Comparison of ENCODE assay signal across 18 cellular contexts in genomic region chr1:89732643-89733222, GRCh38.
A peak's percentile ranks its signal among the peaks of the same experiment; 100 is the strongest.
DNase-seq lines count a peak whose midpoint lies in the region; ATAC-seq lines count a peak whose summit lies in the region.
"Had no signal": no experiment of that assay in that cellular context is flagged by ENCODE, and none has a peak within 500 bp of the region (broad histone marks: within the 10 kb centered on the region; RNA-seq: fewer than 3 reads in every experiment).

No MANE protein-coding gene starts in this region.

- no peaks in the 10 kb centered on the region for H3K9me3 Mint-ChIP-seq in activated T-cell treated with anti-CD3 and anti-CD28 coated beads, Interleukin-2, amount 50 U/mL, for 72 hours
- H3K9me3 Mint-ChIP-seq in activated T-helper 17 cell treated with anti-CD3 and anti-CD28 coated beads, Interleukin-2, amount 50 U/mL, for 72 hours: no peaks in the 10 kb centered on the region
- H3K9me3 Mint-ChIP-seq in stimulated activated effector memory CD8-positive, alpha-beta T cell treated with anti-CD3 and anti-CD28 coated beads, Interleukin-12 subunit alpha, Interleukin-12 subunit beta, amount 100 ng/mL, for 72 hours: no peaks in the 10 kb centered on the region
- H3K9me3 Mint-ChIP-seq: IgD-negative memory B cell had no signal

- H3K4me3 Mint-ChIP-seq in activated T-cell treated with anti-CD3 and anti-CD28 coated beads, Interleukin-2, amount 50 U/mL, for 72 hours: peak overlapping the region; percentile 44 to 73
- peak overlapping the region; percentile 35 for H3K4me3 Mint-ChIP-seq in activated T-helper 17 cell treated with anti-CD3 and anti-CD28 coated beads, Interleukin-2, amount 50 U/mL, for 72 hours
- peak overlapping the region; percentile 33 for H3K4me3 Mint-ChIP-seq in stimulated activated effector memory CD8-positive, alpha-beta T cell treated with anti-CD3 and anti-CD28 coated beads, Interleukin-12 subunit alpha, Interleukin-12 subunit beta, amount 100 ng/mL, for 72 hours
- H3K4me3 Mint-ChIP-seq: IgD-negative memory B cell had no signal

- DNase-seq in NCI-H1105 treated with DMSO at 0.1 percent for 48 hours (lab: John Stamatoyannopoulos, UW): peak; percentile 7
- DNase-seq in NCI-H1105 (lab: John Stamatoyannopoulos, UW): no peak
- no peak for DNase-seq in activated T-cell treated with anti-CD3 and anti-CD28 coated beads, Interleukin-2, amount 50 U/mL, for 72 hours
- no peak for DNase-seq in activated T-cell treated with anti-CD3 and anti-CD28 coated beads, Interleukin-2, amount 50 U/mL, for 1 hour
- no peak for DNase-seq in stimulated activated effector memory CD8-positive, alpha-beta T cell treated with anti-CD3 and anti-CD28 coated beads, Interleukin-12 subunit alpha, Interleukin-12 subunit beta, amount 100 ng/mL, for 72 hours (ENCODE audit: low spot score in 2 of 2)
- DNase-seq in NCI-H1092 (lab: John Stamatoyannopoulos, UW): no peak
- DNase-seq: AML-193, Kasumi-1, MG63, NCI-H1048, NCI-H1694, NCI-H2081 treated with DMSO at 0.1 percent for 48 hours, NCI-H82, OCI-M1, Right ventricle myocardium superior had no signal

- ATAC-seq in activated T-cell treated with anti-CD3 and anti-CD28 coated beads, Interleukin-2, amount 50 U/mL, for 72 hours (replicated peaks in 1 of 2): peak; percentile 39 to 44
- ATAC-seq in activated T-helper 17 cell treated with anti-CD3 and anti-CD28 coated beads, Interleukin-2, amount 50 U/mL, for 72 hours (replicated peaks): peak; percentile 57
- peak; percentile 40 for ATAC-seq in stimulated activated effector memory CD8-positive, alpha-beta T cell treated with anti-CD3 and anti-CD28 coated beads, Interleukin-12 subunit alpha, Interleukin-12 subunit beta, amount 100 ng/mL, for 72 hours
- no peak for ATAC-seq in HG03196 (IDR thresholded peaks at IDR 0.05; ENCODE audit: unreplicated experiment)

- H3K27me3 Mint-ChIP-seq in activated T-cell treated with anti-CD3 and anti-CD28 coated beads, Interleukin-2, amount 50 U/mL, for 72 hours (ENCODE audit: low read depth): no peaks in the 10 kb centered on the region
- no peaks in the 10 kb centered on the region for H3K27me3 Mint-ChIP-seq in activated T-helper 17 cell treated with anti-CD3 and anti-CD28 coated beads, Interleukin-2, amount 50 U/mL, for 72 hours
- H3K27me3 Mint-ChIP-seq: IgD-negative memory B cell had no signal

- peaks cover 74% of the 10 kb centered on the region for H3K4me1 Mint-ChIP-seq in activated T-cell treated with anti-CD3 and anti-CD28 coated beads, Interleukin-2, amount 50 U/mL, for 72 hours (ENCODE audit: low read depth)
- peaks cover 39% of the 10 kb centered on the region for H3K4me1 Mint-ChIP-seq in activated T-helper 17 cell treated with anti-CD3 and anti-CD28 coated beads, Interleukin-2, amount 50 U/mL, for 72 hours
- H3K4me1 Mint-ChIP-seq in stimulated activated effector memory CD8-positive, alpha-beta T cell treated with anti-CD3 and anti-CD28 coated beads, Interleukin-12 subunit alpha, Interleukin-12 subunit beta, amount 100 ng/mL, for 72 hours: peaks cover 68% of the 10 kb centered on the region

- peaks cover 0 to 2% of the 10 kb centered on the region in 2 donors for H3K36me3 Mint-ChIP-seq in activated T-cell treated with anti-CD3 and anti-CD28 coated beads, Interleukin-2, amount 50 U/mL, for 72 hours (ENCODE audit: insufficient read depth in 2 of 2)
- peaks cover 11% of the 10 kb centered on the region for H3K36me3 Mint-ChIP-seq in activated T-helper 17 cell treated with anti-CD3 and anti-CD28 coated beads, Interleukin-2, amount 50 U/mL, for 72 hours (ENCODE audit: low read depth)
- peaks cover 22% of the 10 kb centered on the region for H3K36me3 Mint-ChIP-seq in stimulated activated effector memory CD8-positive, alpha-beta T cell treated with anti-CD3 and anti-CD28 coated beads, Interleukin-12 subunit alpha, Interleukin-12 subunit beta, amount 100 ng/mL, for 72 hours
- H3K36me3 Mint-ChIP-seq: IgD-negative memory B cell had no signal

- H3K27ac Mint-ChIP-seq in activated T-cell treated with anti-CD3 and anti-CD28 coated beads, Interleukin-2, amount 50 U/mL, for 72 hours: peak overlapping the region; percentile 34
- peak overlapping the region; percentile 84 for H3K27ac Mint-ChIP-seq in activated T-helper 17 cell treated with anti-CD3 and anti-CD28 coated beads, Interleukin-2, amount 50 U/mL, for 72 hours
- H3K27ac Mint-ChIP-seq in stimulated activated effector memory CD8-positive, alpha-beta T cell treated with anti-CD3 and anti-CD28 coated beads, Interleukin-12 subunit alpha, Interleukin-12 subunit beta, amount 100 ng/mL, for 72 hours: peak overlapping the region; percentile 73

Comparison
In these comparisons a context has a peak if more than half of its experiments do, and no peak if none do; other contexts are left out.
1. H3K27ac Mint-ChIP-seq: peak in every context shown above with its lines; median percentile 84 in activated T-helper 17 cell treated with anti-CD3 and anti-CD28 coated beads, Interleukin-2, amount 50 U/mL, for 72 hours; 73 in stimulated activated effector memory CD8-positive, alpha-beta T cell treated with anti-CD3 and anti-CD28 coated beads, Interleukin-12 subunit alpha, Interleukin-12 subunit beta, amount 100 ng/mL, for 72 hours; 34 in activated T-cell treated with anti-CD3 and anti-CD28 coated beads, Interleukin-2, amount 50 U/mL, for 72 hours.